In the genomic region with DNA sequence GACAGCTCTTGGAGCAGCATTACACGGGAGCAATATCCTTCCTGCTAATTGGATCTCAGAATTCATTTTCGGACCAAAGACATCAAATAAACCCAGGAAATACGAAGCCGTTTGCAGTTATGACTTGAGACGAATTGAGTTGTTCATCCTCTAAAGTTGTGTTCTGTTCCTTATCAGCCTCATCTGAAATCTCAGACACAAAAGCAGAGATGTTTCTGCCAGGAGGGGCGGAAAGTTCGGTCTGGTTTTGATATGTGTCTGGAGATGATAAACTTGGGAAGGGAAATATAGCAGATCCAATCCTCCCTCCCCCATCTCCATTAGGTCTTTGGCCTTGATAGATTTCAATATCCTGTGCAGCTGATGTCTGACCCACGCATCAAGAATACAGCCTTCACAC, we compare ENCODE assay signal across 1 cellular context.
TF ChIP-seq lines count a peak whose summit lies in the region.

No MANE protein-coding gene starts in this region.

TF ChIP-seq in K562, 482 proteins besides CTCF, POLR2A, EP300 and RAD21 (continues in another document):
- TF ChIP-seq ZEB2 (IDR thresholded peaks at IDR 0.05): no peak
- TF ChIP-seq NFXL1 (CRISPR knock-in tag; IDR thresholded peaks at IDR 0.05): no peak
- TF ChIP-seq, protein P1, sequence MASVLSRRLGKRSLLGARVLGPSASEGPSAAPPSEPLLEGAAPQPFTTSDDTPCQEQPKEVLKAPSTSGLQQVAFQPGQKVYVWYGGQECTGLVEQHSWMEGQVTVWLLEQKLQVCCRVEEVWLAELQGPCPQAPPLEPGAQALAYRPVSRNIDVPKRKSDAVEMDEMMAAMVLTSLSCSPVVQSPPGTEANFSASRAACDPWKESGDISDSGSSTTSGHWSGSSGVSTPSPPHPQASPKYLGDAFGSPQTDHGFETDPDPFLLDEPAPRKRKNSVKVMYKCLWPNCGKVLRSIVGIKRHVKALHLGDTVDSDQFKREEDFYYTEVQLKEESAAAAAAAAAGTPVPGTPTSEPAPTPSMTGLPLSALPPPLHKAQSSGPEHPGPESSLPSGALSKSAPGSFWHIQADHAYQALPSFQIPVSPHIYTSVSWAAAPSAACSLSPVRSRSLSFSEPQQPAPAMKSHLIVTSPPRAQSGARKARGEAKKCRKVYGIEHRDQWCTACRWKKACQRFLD (CRISPR knock-in tag; IDR thresholded peaks at IDR 0.05): no peak
- TF ChIP-seq MLLT1 (IDR thresholded peaks at IDR 0.05): no peak
- no peak for TF ChIP-seq ETS2 (tag; IDR thresholded peaks at IDR 0.05; ENCODE audit: borderline replicate concordance, poor library complexity, severe bottlenecking)
- no peak for TF ChIP-seq FOXP1 (CRISPR knock-in tag; IDR thresholded peaks at IDR 0.05)
- no peak for TF ChIP-seq ZNF407 (IDR thresholded peaks at IDR 0.05; ENCODE audit: low read depth)
- TF ChIP-seq RCOR1 (IDR thresholded peaks at IDR 0.05; ENCODE audit: borderline replicate concordance in 1 of 2, low read depth in 2 of 2, low read length in 2 of 2): peak in 1 of 2 experiments; percentile 54; a peak in 1 of 4 replicates
- no peak for TF ChIP-seq SRSF3 (IDR thresholded peaks at IDR 0.05; ENCODE audit: insufficient read depth, low read length)
- TF ChIP-seq SNRNP70 (optimal IDR thresholded peaks at IDR 0.05; ENCODE audit: low read depth, low read length): no peak
- no peak for TF ChIP-seq HIVEP1 (CRISPR knock-in tag; IDR thresholded peaks at IDR 0.05)
- TF ChIP-seq HNRNPL (IDR thresholded peaks at IDR 0.05; ENCODE audit: low read depth, low read length): no peak
- no peak for TF ChIP-seq ATF1 (CRISPR knock-in tag; IDR thresholded peaks at IDR 0.05)
- TF ChIP-seq ATF1 (tag; IDR thresholded peaks at IDR 0.05): no peak
- no peak for TF ChIP-seq MAZ (CRISPR knock-in tag; conservative IDR thresholded peaks at IDR 0.05 in 1 of 2, IDR thresholded peaks at IDR 0.05 in 1 of 2)
- TF ChIP-seq HDAC1 (IDR thresholded peaks at IDR 0.05): 0 out of 4 replicates have a peak, but pooled peaks of 1 of the 2 experiments have one; percentile 12
- no peak for TF ChIP-seq MCM7 (IDR thresholded peaks at IDR 0.05)
- no peak for TF ChIP-seq MYC (IDR thresholded peaks at IDR 0.05; ENCODE audit: low read depth, low read length)
- no peak for TF ChIP-seq MYC (CRISPR knock-in tag; IDR thresholded peaks at IDR 0.05; ENCODE audit: borderline replicate concordance, low read depth)
- TF ChIP-seq, protein P2, sequence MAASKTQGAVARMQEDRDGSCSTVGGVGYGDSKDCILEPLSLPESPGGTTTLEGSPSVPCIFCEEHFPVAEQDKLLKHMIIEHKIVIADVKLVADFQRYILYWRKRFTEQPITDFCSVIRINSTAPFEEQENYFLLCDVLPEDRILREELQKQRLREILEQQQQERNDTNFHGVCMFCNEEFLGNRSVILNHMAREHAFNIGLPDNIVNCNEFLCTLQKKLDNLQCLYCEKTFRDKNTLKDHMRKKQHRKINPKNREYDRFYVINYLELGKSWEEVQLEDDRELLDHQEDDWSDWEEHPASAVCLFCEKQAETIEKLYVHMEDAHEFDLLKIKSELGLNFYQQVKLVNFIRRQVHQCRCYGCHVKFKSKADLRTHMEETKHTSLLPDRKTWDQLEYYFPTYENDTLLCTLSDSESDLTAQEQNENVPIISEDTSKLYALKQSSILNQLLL (CRISPR knock-in tag; IDR thresholded peaks at IDR 0.05; ENCODE audit: borderline replicate concordance): no peak
- no peak for TF ChIP-seq NFRKB (IDR thresholded peaks at IDR 0.05; ENCODE audit: low read depth)
- TF ChIP-seq ZNF347 (CRISPR knock-in tag; IDR thresholded peaks at IDR 0.05; ENCODE audit: low read depth): no peak
- TF ChIP-seq THRA (IDR thresholded peaks at IDR 0.05): no peak
- TF ChIP-seq, protein P3, sequence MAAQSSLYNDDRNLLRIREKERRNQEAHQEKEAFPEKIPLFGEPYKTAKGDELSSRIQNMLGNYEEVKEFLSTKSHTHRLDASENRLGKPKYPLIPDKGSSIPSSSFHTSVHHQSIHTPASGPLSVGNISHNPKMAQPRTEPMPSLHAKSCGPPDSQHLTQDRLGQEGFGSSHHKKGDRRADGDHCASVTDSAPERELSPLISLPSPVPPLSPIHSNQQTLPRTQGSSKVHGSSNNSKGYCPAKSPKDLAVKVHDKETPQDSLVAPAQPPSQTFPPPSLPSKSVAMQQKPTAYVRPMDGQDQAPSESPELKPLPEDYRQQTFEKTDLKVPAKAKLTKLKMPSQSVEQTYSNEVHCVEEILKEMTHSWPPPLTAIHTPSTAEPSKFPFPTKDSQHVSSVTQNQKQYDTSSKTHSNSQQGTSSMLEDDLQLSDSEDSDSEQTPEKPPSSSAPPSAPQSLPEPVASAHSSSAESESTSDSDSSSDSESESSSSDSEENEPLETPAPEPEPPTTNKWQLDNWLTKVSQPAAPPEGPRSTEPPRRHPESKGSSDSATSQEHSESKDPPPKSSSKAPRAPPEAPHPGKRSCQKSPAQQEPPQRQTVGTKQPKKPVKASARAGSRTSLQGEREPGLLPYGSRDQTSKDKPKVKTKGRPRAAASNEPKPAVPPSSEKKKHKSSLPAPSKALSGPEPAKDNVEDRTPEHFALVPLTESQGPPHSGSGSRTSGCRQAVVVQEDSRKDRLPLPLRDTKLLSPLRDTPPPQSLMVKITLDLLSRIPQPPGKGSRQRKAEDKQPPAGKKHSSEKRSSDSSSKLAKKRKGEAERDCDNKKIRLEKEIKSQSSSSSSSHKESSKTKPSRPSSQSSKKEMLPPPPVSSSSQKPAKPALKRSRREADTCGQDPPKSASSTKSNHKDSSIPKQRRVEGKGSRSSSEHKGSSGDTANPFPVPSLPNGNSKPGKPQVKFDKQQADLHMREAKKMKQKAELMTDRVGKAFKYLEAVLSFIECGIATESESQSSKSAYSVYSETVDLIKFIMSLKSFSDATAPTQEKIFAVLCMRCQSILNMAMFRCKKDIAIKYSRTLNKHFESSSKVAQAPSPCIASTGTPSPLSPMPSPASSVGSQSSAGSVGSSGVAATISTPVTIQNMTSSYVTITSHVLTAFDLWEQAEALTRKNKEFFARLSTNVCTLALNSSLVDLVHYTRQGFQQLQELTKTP (IDR thresholded peaks at IDR 0.05; ENCODE audit: low read depth in 1 of 2, partially characterized antibody in 2 of 2): no peak
- TF ChIP-seq ESRRA (IDR thresholded peaks at IDR 0.05; ENCODE audit: borderline replicate concordance, low read depth): no peak
- TF ChIP-seq KDM1A (IDR thresholded peaks at IDR 0.05): peak; percentile 65 to 73
- TF ChIP-seq, protein P4, sequence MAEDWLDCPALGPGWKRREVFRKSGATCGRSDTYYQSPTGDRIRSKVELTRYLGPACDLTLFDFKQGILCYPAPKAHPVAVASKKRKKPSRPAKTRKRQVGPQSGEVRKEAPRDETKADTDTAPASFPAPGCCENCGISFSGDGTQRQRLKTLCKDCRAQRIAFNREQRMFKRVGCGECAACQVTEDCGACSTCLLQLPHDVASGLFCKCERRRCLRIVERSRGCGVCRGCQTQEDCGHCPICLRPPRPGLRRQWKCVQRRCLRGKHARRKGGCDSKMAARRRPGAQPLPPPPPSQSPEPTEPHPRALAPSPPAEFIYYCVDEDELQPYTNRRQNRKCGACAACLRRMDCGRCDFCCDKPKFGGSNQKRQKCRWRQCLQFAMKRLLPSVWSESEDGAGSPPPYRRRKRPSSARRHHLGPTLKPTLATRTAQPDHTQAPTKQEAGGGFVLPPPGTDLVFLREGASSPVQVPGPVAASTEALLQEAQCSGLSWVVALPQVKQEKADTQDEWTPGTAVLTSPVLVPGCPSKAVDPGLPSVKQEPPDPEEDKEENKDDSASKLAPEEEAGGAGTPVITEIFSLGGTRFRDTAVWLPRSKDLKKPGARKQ (CRISPR knock-in tag; IDR thresholded peaks at IDR 0.05): no peak
- TF ChIP-seq NUFIP1 (IDR thresholded peaks at IDR 0.05; ENCODE audit: partially characterized antibody): no peak
- TF ChIP-seq ZNF184 (CRISPR knock-in tag; IDR thresholded peaks at IDR 0.05): no peak
- TF ChIP-seq CBFA2T3 (IDR thresholded peaks at IDR 0.05): peak; percentile 48; the same call in 1 of the 2 replicates
- TF ChIP-seq, protein P5, sequence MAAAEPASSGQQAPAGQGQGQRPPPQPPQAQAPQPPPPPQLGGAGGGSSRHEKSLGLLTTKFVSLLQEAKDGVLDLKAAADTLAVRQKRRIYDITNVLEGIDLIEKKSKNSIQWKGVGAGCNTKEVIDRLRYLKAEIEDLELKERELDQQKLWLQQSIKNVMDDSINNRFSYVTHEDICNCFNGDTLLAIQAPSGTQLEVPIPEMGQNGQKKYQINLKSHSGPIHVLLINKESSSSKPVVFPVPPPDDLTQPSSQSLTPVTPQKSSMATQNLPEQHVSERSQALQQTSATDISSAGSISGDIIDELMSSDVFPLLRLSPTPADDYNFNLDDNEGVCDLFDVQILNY (CRISPR knock-in tag; IDR thresholded peaks at IDR 0.05): no peak
- TF ChIP-seq TFAM (CRISPR knock-in tag; conservative IDR thresholded peaks at IDR 0.05): no peak
- no peak for TF ChIP-seq SRSF1 (IDR thresholded peaks at IDR 0.05; ENCODE audit: low read depth, low read length)
- TF ChIP-seq CREM (IDR thresholded peaks at IDR 0.05; ENCODE audit: low read depth): no peak
- no peak for TF ChIP-seq RBBP5 (IDR thresholded peaks at IDR 0.05; ENCODE audit: borderline replicate concordance, insufficient read depth, low read length, poor library complexity, severe bottlenecking)
- TF ChIP-seq RNF2 (IDR thresholded peaks at IDR 0.05): no peak
- TF ChIP-seq ZNF124 (CRISPR knock-in tag; IDR thresholded peaks at IDR 0.05): no peak
